21 cellular contexts compared by ENCODE assay signal in the genomic region with DNA sequence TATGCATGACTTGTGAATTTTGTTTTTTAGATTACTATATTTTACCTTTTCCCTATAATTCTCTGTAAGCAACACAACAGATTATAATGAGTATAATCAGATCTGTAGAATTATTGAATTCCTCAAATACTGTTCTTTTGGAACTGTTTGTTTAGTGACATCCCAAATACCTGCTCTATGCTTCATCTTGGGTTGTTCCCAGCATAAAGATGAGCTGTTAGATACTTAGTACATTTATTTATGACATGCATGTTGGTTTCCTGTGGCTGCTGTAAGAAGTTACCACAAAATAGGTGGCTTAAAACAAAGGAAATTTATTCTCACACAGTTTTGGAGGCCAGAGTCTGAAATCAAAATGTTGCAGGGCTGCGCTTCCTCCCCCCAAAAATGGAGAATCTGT.
"Had no signal": no experiment of that assay in that cellular context is flagged by ENCODE, and none has a peak within 500 bp of the region (broad histone marks: within the 10 kb centered on the region; RNA-seq: fewer than 3 reads in every experiment).

No MANE protein-coding gene starts in this region.

- H3K27me3 ChIP-seq: body of pancreas, heart right ventricle, right lobe of liver, tibial nerve, uterus had no signal

- H3K4me1 ChIP-seq: body of pancreas, gastroesophageal sphincter, psoas muscle, right lobe of liver, tibial nerve, uterus had no signal

- H3K4me3 ChIP-seq: body of pancreas, gastroesophageal sphincter, heart right ventricle, psoas muscle, right lobe of liver, tibial nerve, uterus had no signal

- H3K4me3 Mint-ChIP-seq: activated B cell treated with CpG ODN at 0.5 μM for 24 hours; activated CD4-positive, alpha-beta T cell treated with anti-CD3 and anti-CD28 coated beads, Interleukin-2, amount 10 ng/mL, durations not matched to agents 7 days and 5 days; activated naive CD8-positive, alpha-beta T cell; activated T-cell treated with anti-CD3 and anti-CD28 coated beads, Interleukin-2, amount 50 U/mL, for 72 hours; central memory CD8-positive, alpha-beta T cell; neural crest cell; stimulated activated memory B cell treated with anti-CD40 and anti-IgM and Interleukin-4, amounts not matched to agents 10 μg/mL and 1 μg/mL and 100 μg/mL, for 72 hours had no signal

- FAIRE-seq: TTC549 had no signal

- H3K27me3 Mint-ChIP-seq: activated B cell treated with CpG ODN at 0.5 μM for 24 hours; activated CD4-positive, alpha-beta T cell treated with anti-CD3 and anti-CD28 coated beads, Interleukin-2, amount 10 ng/mL, durations not matched to agents 7 days and 5 days; central memory CD8-positive, alpha-beta T cell; stimulated activated memory B cell treated with anti-CD40 and anti-IgM and Interleukin-4, amounts not matched to agents 10 μg/mL and 1 μg/mL and 100 μg/mL, for 72 hours had no signal

- H3K36me3 Mint-ChIP-seq: activated naive CD8-positive, alpha-beta T cell; stimulated activated memory B cell treated with anti-CD40 and anti-IgM and Interleukin-4, amounts not matched to agents 10 μg/mL and 1 μg/mL and 100 μg/mL, for 72 hours had no signal

- H3K9me3 ChIP-seq: body of pancreas, gastroesophageal sphincter, heart right ventricle, psoas muscle, right lobe of liver, tibial nerve, uterus had no signal

- DNase-seq: activated B cell treated with CpG ODN at 0.5 μM for 24 hours; activated CD4-positive, alpha-beta T cell treated with anti-CD3 and anti-CD28 coated beads, Interleukin-2, amount 10 ng/mL, durations not matched to agents 7 days and 5 days; activated CD8-positive, alpha-beta memory T cell treated with anti-CD3 and anti-CD28 coated beads, Interleukin-2, amount 50 U/mL, for 48 hours; activated gamma-delta T cell; activated T-cell treated with anti-CD3 and anti-CD28 coated beads, Interleukin-2, amount 50 U/mL, for 72 hours; amniotic stem cell; body of pancreas; effector memory CD4-positive, alpha-beta T cell; heart right ventricle; psoas muscle; right lobe of liver; stimulated activated CD4-positive, alpha-beta T cell treated with anti-CD3 and anti-CD28 coated beads, Interleukin-2, amount 100 ng/mL, for 48 hours; uterus had no signal

- H3K27ac ChIP-seq: body of pancreas, gastroesophageal sphincter, heart right ventricle, psoas muscle, right lobe of liver, tibial nerve, uterus had no signal

- ATAC-seq: activated T-cell treated with anti-CD3 and anti-CD28 coated beads, Interleukin-2, amount 50 U/mL, for 72 hours; body of pancreas; gastroesophageal sphincter; heart right ventricle; left lobe of liver; psoas muscle; right lobe of liver; stimulated activated memory B cell treated with anti-CD40 and anti-IgM and Interleukin-4, amounts not matched to agents 10 μg/mL and 1 μg/mL and 100 μg/mL, for 72 hours had no signal

- H3K27ac Mint-ChIP-seq: activated B cell treated with CpG ODN at 0.5 μM for 24 hours; activated CD4-positive, alpha-beta T cell treated with anti-CD3 and anti-CD28 coated beads, Interleukin-2, amount 10 ng/mL, durations not matched to agents 7 days and 5 days; activated naive CD8-positive, alpha-beta T cell; activated T-cell treated with anti-CD3 and anti-CD28 coated beads, Interleukin-2, amount 50 U/mL, for 72 hours; stimulated activated memory B cell treated with anti-CD40 and anti-IgM and Interleukin-4, amounts not matched to agents 10 μg/mL and 1 μg/mL and 100 μg/mL, for 72 hours had no signal

- H3K36me3 ChIP-seq: gastroesophageal sphincter, heart right ventricle, right lobe of liver, tibial nerve, uterus had no signal

- H3K9me3 Mint-ChIP-seq: activated B cell treated with CpG ODN at 0.5 μM for 24 hours; activated CD4-positive, alpha-beta T cell treated with anti-CD3 and anti-CD28 coated beads, Interleukin-2, amount 10 ng/mL, durations not matched to agents 7 days and 5 days; central memory CD8-positive, alpha-beta T cell; neural crest cell; stimulated activated memory B cell treated with anti-CD40 and anti-IgM and Interleukin-4, amounts not matched to agents 10 μg/mL and 1 μg/mL and 100 μg/mL, for 72 hours had no signal

- H3K4me1 Mint-ChIP-seq: activated B cell treated with CpG ODN at 0.5 μM for 24 hours; activated CD4-positive, alpha-beta T cell treated with anti-CD3 and anti-CD28 coated beads, Interleukin-2, amount 10 ng/mL, durations not matched to agents 7 days and 5 days; central memory CD8-positive, alpha-beta T cell; stimulated activated memory B cell treated with anti-CD40 and anti-IgM and Interleukin-4, amounts not matched to agents 10 μg/mL and 1 μg/mL and 100 μg/mL, for 72 hours had no signal
